Comparison of ENCODE assay signal across 31 cellular contexts in genomic region chr13:30274083-30274482, GRCh38.
"Had no signal": no experiment of that assay in that cellular context is flagged by ENCODE, and none has a peak within 500 bp of the region (broad histone marks: within the 10 kb centered on the region; RNA-seq: fewer than 3 reads in every experiment).

No MANE protein-coding gene starts in this region.

- H3K9ac ChIP-seq: neural progenitor cell, parathyroid adenoma had no signal

- DNase-seq: natural killer cell; occipital lobe; ovary; posterior cingulate gyrus; psoas muscle; right cardiac atrium; spleen; stimulated activated CD4-positive, alpha-beta T cell treated with anti-CD3 and anti-CD28 coated beads, Interleukin-12 subunit alpha, Interleukin-12 subunit beta, amount 100 ng/mL, for 4 hours; stimulated activated CD4-positive, alpha-beta T cell treated with anti-CD3 and anti-CD28 coated beads, Interleukin-1b, Interleukin-23, amount 100 ng/mL, for 48 hours; stimulated activated CD4-positive, alpha-beta T cell treated with anti-CD3 and anti-CD28 coated beads, Interleukin-4, amount 100 ng/mL, for 1 hour; stimulated activated CD4-positive, alpha-beta T cell treated with anti-CD3 and anti-CD28 coated beads, Interleukin-4, amount 100 ng/mL, for 4 hours; stimulated activated CD8-positive, alpha-beta memory T cell treated with anti-CD3 and anti-CD28 coated beads, Interleukin-4, amount 100 ng/mL, for 48 hours; stimulated activated naive CD4-positive, alpha-beta T cell; stimulated activated naive CD8-positive, alpha-beta T cell treated with anti-CD3 and anti-CD28 coated beads, Interleukin-15, amount 100 ng/mL, for 72 hours; stimulated activated naive CD8-positive, alpha-beta T cell treated with anti-CD3 and anti-CD28 coated beads, Interleukin-15, Interleukin-2, amounts not matched to agents 100 U/mL and 50 U/mL, for 24 hours; substantia nigra; testis; tibial artery; transverse colon; upper lobe of right lung; uterus had no signal

- H3K4me2 ChIP-seq: neural progenitor cell, smooth muscle cell had no signal

- H3K79me2 ChIP-seq: parathyroid adenoma had no signal

- H3K36me3 ChIP-seq: ovary, upper lobe of right lung, uterus had no signal

- H3K27ac ChIP-seq: neural progenitor cell, ovary, parathyroid adenoma, psoas muscle, skin epidermis, spleen, suprapubic skin, testis, tibial artery, transverse colon, upper lobe of right lung, uterus had no signal

- H2AFZ ChIP-seq: neural progenitor cell, parathyroid adenoma had no signal

- H3K4me3 ChIP-seq: neural progenitor cell, ovary, psoas muscle, skin epidermis, smooth muscle cell, spleen, suprapubic skin, testis, tibial artery, transverse colon, upper lobe of right lung, uterus had no signal

- H3K4me3 Mint-ChIP-seq: natural killer cell; nephron; neural progenitor cell; stimulated activated memory B cell treated with anti-CD40 and anti-IgM and Interleukin-4, amounts not matched to agents 10 μg/mL and 1 μg/mL and 100 μg/mL, for 72 hours; stimulated activated naive CD8-positive, alpha-beta T cell treated with anti-CD3 and anti-CD28 coated beads, Interleukin-15, amount 100 ng/mL, for 72 hours; type B pancreatic cell had no signal

- H3K27me3 Mint-ChIP-seq: progenitor cell of endocrine pancreas; stimulated activated memory B cell treated with anti-CD40 and anti-IgM and Interleukin-4, amounts not matched to agents 10 μg/mL and 1 μg/mL and 100 μg/mL, for 72 hours; stimulated activated naive CD8-positive, alpha-beta T cell treated with anti-CD3 and anti-CD28 coated beads, Interleukin-15, amount 100 ng/mL, for 72 hours; type B pancreatic cell had no signal

- H3K4me1 Mint-ChIP-seq: nephron, neural progenitor cell had no signal

- H3K27ac Mint-ChIP-seq: natural killer cell; nephron; neural progenitor cell; progenitor cell of endocrine pancreas; stimulated activated memory B cell treated with anti-CD40 and anti-IgM and Interleukin-4, amounts not matched to agents 10 μg/mL and 1 μg/mL and 100 μg/mL, for 72 hours; stimulated activated naive CD8-positive, alpha-beta T cell treated with anti-CD3 and anti-CD28 coated beads, Interleukin-15, amount 100 ng/mL, for 72 hours; type B pancreatic cell had no signal

- H3K9me3 Mint-ChIP-seq: natural killer cell; nephron; stimulated activated memory B cell treated with anti-CD40 and anti-IgM and Interleukin-4, amounts not matched to agents 10 μg/mL and 1 μg/mL and 100 μg/mL, for 72 hours; type B pancreatic cell had no signal

- H3K27me3 ChIP-seq: neural progenitor cell, ovary, spleen, suprapubic skin, testis, tibial artery, transverse colon, upper lobe of right lung, uterus had no signal

- H3K4me1 ChIP-seq: neural progenitor cell, parathyroid adenoma, psoas muscle, suprapubic skin, testis, transverse colon, upper lobe of right lung, uterus had no signal

- ATAC-seq: natural killer cell; psoas muscle; right cardiac atrium; sciatic nerve; stimulated activated memory B cell treated with anti-CD40 and anti-IgM and Interleukin-4, amounts not matched to agents 10 μg/mL and 1 μg/mL and 100 μg/mL, for 72 hours; stimulated activated naive CD8-positive, alpha-beta T cell treated with anti-CD3 and anti-CD28 coated beads, Interleukin-15, amount 100 ng/mL, for 72 hours; stimulated activated naive CD8-positive, alpha-beta T cell treated with anti-CD3 and anti-CD28 coated beads, Interleukin-15, Interleukin-2, amounts not matched to agents 100 U/mL and 50 U/mL, for 24 hours; upper lobe of right lung had no signal

- H3K9me3 ChIP-seq: ovary, psoas muscle, spleen, suprapubic skin, testis, tibial artery, transverse colon, upper lobe of right lung, uterus had no signal
